8 cellular contexts compared by ENCODE assay signal in genomic region chr14:96741151-96741977, GRCh38. TPM values are rescaled to one million over a fixed set of nuclear protein-coding genes. Genes with fewer than 3 reads are reported as not detected.
DNase-seq lines count a peak whose midpoint lies in the region; ATAC-seq and TF ChIP-seq lines count a peak whose summit lies in the region.

No MANE protein-coding gene starts in this region.

- H3K4me1 ChIP-seq in endocrine pancreas (ENCODE audit: control insufficient read depth, insufficient read depth, low read length): no peaks in the 10 kb centered on the region

- no peak overlapping the region for H3K9ac ChIP-seq in endocrine pancreas (ENCODE audit: control insufficient read depth, insufficient read depth, low read length)

- H3K27me3 Mint-ChIP-seq in mesothelial cell of epicardium (ENCODE audit: low read depth): peaks cover 87% of the 10 kb centered on the region

- peaks cover 5% of the 10 kb centered on the region for H3K27me3 ChIP-seq in endocrine pancreas (ENCODE audit: control insufficient read depth, insufficient read depth, low read length)

- no peak overlapping the region for H3K27ac Mint-ChIP-seq in mesothelial cell of epicardium

- peak; percentile 84 for DNase-seq in GM10248 (ENCODE audit: extremely low spot score)
- DNase-seq in NCI-H226: peak; percentile 11
- peak; percentile 38 to 47 for DNase-seq in activated CD8-positive, alpha-beta memory T cell treated with anti-CD3 and anti-CD28 coated beads for 4 hours (ENCODE audit: low read depth in 2 of 2)
- DNase-seq in mesothelial cell of epicardium (ENCODE audit: low spot score in 2 of 2, unreplicated experiment in 2 of 2): peak; percentile 54 to 90
- DNase-seq in stimulated activated CD8-positive, alpha-beta memory T cell treated with anti-CD3 and anti-CD28 coated beads, Interleukin-15, amount 100 ng/mL, for 48 hours (ENCODE audit: low read depth in 2 of 2): peak; percentile 37 to 49

- no peaks in the 10 kb centered on the region for H3K36me3 Mint-ChIP-seq in mesothelial cell of epicardium

- H3K9me3 ChIP-seq in endocrine pancreas (ENCODE audit: control insufficient read depth, low read length): no peaks in the 10 kb centered on the region

- H3K4me3 ChIP-seq in endocrine pancreas (ENCODE audit: control insufficient read depth, insufficient read depth, low read length): peak overlapping the region; percentile 6

- H3K4me1 Mint-ChIP-seq in mesothelial cell of epicardium: peaks cover 4% of the 10 kb centered on the region

- TF ChIP-seq CTCF in GM10248 (IDR thresholded peaks at IDR 0.05; ENCODE audit: control extremely low read depth, extremely low read depth, low read depth, missing control alignments) (peak; percentile 96), mesothelial cell of epicardium (IDR thresholded peaks at IDR 0.05; ENCODE audit: unreplicated experiment) (peak; percentile 99)

- no peaks in the 10 kb centered on the region for H3K36me3 ChIP-seq in endocrine pancreas (ENCODE audit: control insufficient read depth, insufficient read depth, low read length)

- peak overlapping the region; percentile 64 for H3K4me3 Mint-ChIP-seq in mesothelial cell of epicardium

- ATAC-seq in HG02610 (IDR thresholded peaks at IDR 0.05; ENCODE audit: unreplicated experiment) (peak; percentile 74), GM18873 (IDR thresholded peaks at IDR 0.05; ENCODE audit: low FRiP score, unreplicated experiment) (no peak)

- CTCF ChIA-PET in GM10248 (lab: Yijun Ruan, JAX): interaction anchor here (0.6 to 2.1 kb wide), 21 partner anchors 9 to 174 kb away, joined by 3 to 10 read pairs (median 4); no protein-coding TSS in a partner anchor

- no peaks in the 10 kb centered on the region for H3K9me3 Mint-ChIP-seq in mesothelial cell of epicardium

- POLR2A ChIA-PET in GM10248 (lab: Yijun Ruan, JAX): no interaction called here

RNA-seq across cellular contexts. Expression of gene VRK1, which starts 55.8 kb away (rescaled TPM):
- 20.0 to 20.8 TPM (median 20.2 TPM) in 3 replicates for total RNA-seq in mesothelial cell of epicardium

Comparison
In these comparisons a context has a peak if more than half of its experiments do, and no peak if none do; other contexts are left out.
1. DNase-seq: peak in every context shown above with its lines; median percentile 84 in GM10248; 72 in mesothelial cell of epicardium; 43 in stimulated activated CD8-positive, alpha-beta memory T cell treated with anti-CD3 and anti-CD28 coated beads, Interleukin-15, amount 100 ng/mL, for 48 hours; 42 in activated CD8-positive, alpha-beta memory T cell treated with anti-CD3 and anti-CD28 coated beads for 4 hours; 11 in NCI-H226.